8 cellular contexts compared by ENCODE assay signal in genomic region chr6:786946-787763, GRCh38.
A peak's percentile ranks its signal among the peaks of the same experiment; 100 is the strongest.
DNase-seq lines count a peak whose midpoint lies in the region; ATAC-seq and TF ChIP-seq lines count a peak whose summit lies in the region.

No MANE protein-coding gene starts in this region.

- no TSS peak for BruUV-seq in HCT116 (replicated peaks; lab: Mats Ljungman, UMichigan)

- H3K27ac Mint-ChIP-seq in activated T-helper 17 cell treated with anti-CD3 and anti-CD28 coated beads, Interleukin-2, amount 50 U/mL, for 72 hours: peak overlapping the region; percentile 63
- no peak overlapping the region for H3K27ac Mint-ChIP-seq in naive thymus-derived CD4-positive, alpha-beta T cell

- H3K36me3 Mint-ChIP-seq in activated T-helper 17 cell treated with anti-CD3 and anti-CD28 coated beads, Interleukin-2, amount 50 U/mL, for 72 hours (ENCODE audit: low read depth): no peaks in the 10 kb centered on the region
- H3K36me3 Mint-ChIP-seq in naive thymus-derived CD4-positive, alpha-beta T cell: peaks cover 0 to 5% (median 0%) of the 10 kb centered on the region in 5 donors

- H3K27ac ChIP-seq in HCT116 (ENCODE audit: low read depth, low read length): no peak overlapping the region
- H3K27ac ChIP-seq in lower lobe of right lung: no peak overlapping the region
- no peak overlapping the region for H3K27ac ChIP-seq in naive thymus-derived CD4-positive, alpha-beta T cell (ENCODE audit: low read depth, low read length)

- DNase-seq in COR-L47 (lab: John Stamatoyannopoulos, UW): peak; percentile 30
- peak; percentile 19 for DNase-seq in HCT116 (ENCODE audit: low read depth, low spot score)
- DNase-seq in lower lobe of right lung: no peak
- DNase-seq in naive thymus-derived CD4-positive, alpha-beta T cell: no peak
- DNase-seq in SHP77 treated with DMSO at 0.1 percent for 48 hours (lab: John Stamatoyannopoulos, UW): no peak
- DNase-seq in SW480 (ENCODE audit: low spot score): no peak

- ATAC-seq in HCT116 (peak; percentile 89), lower lobe of right lung (peak in 1 of 2 donors; percentile 41), HG02642 (IDR thresholded peaks at IDR 0.05; ENCODE audit: poor library complexity, unreplicated experiment) (no peak)
- peak; percentile 31 for ATAC-seq in activated T-helper 17 cell treated with anti-CD3 and anti-CD28 coated beads, Interleukin-2, amount 50 U/mL, for 72 hours (replicated peaks)
- no peak for ATAC-seq in naive thymus-derived CD4-positive, alpha-beta T cell

- H3K9ac ChIP-seq in HCT116 (ENCODE audit: low read length): no peak overlapping the region

- peaks cover 9% of the 10 kb centered on the region for H3K27me3 Mint-ChIP-seq in activated T-helper 17 cell treated with anti-CD3 and anti-CD28 coated beads, Interleukin-2, amount 50 U/mL, for 72 hours
- peaks cover 3 to 15% (median 8%) of the 10 kb centered on the region in 5 donors for H3K27me3 Mint-ChIP-seq in naive thymus-derived CD4-positive, alpha-beta T cell

- peak overlapping the region; percentile 68 for H2AFZ ChIP-seq in HCT116 (ENCODE audit: low read depth, low read length, poor library complexity, severe bottlenecking)

- no peaks in the 10 kb centered on the region for H3K9me3 Mint-ChIP-seq in activated T-helper 17 cell treated with anti-CD3 and anti-CD28 coated beads, Interleukin-2, amount 50 U/mL, for 72 hours
- peaks cover 0 to 7% (median 0%) of the 10 kb centered on the region in 11 donors for H3K9me3 Mint-ChIP-seq in naive thymus-derived CD4-positive, alpha-beta T cell

- peak; percentile 50 for TF ChIP-seq RAD21 in HCT116 (IDR thresholded peaks at IDR 0.05; ENCODE audit: low read depth)

- H3K4me2 ChIP-seq in HCT116 (ENCODE audit: low read length): no peak overlapping the region

- TF ChIP-seq CTCF in HCT116 (IDR thresholded peaks at IDR 0.05 in 2 of 3, conservative IDR thresholded peaks at IDR 0.05 in 1 of 3; ENCODE audit: borderline replicate concordance in 1 of 3, insufficient read depth in 1 of 3, low read depth in 2 of 3, low read length in 2 of 3): peak; percentile 64 to 88 (median 75); a peak in 5 of 6 replicates
- TF ChIP-seq CTCF in lower lobe of right lung (IDR thresholded peaks at IDR 0.05): peak; percentile 50

- H3K9me3 ChIP-seq in HCT116 (ENCODE audit: control insufficient read depth in 1 of 2, insufficient read depth in 1 of 2, low read depth in 1 of 2, low read length in 2 of 2) (no peaks in the 10 kb centered on the region), lower lobe of right lung (no peaks in the 10 kb centered on the region)
- no peaks in the 10 kb centered on the region for H3K9me3 ChIP-seq in naive thymus-derived CD4-positive, alpha-beta T cell (ENCODE audit: control insufficient read depth in 2 of 3, low read length in 3 of 3)

- RAD21 ChIA-PET in HCT116 (lab: Charles Lee; ENCODE audit: low non-redundant PET in 1 of 2, low total read pairs in 2 of 2, uncharacterized antibody in 2 of 2, unreplicated experiment in 2 of 2): no interaction called here

- no peaks in the 10 kb centered on the region for H3K9me2 ChIP-seq in HCT116 (ENCODE audit: insufficient read depth)

- H3K79me2 ChIP-seq in HCT116 (ENCODE audit: insufficient read depth, low read length): no peaks in the 10 kb centered on the region

- H3K4me1 ChIP-seq in HCT116 (ENCODE audit: control insufficient read depth in 1 of 2, insufficient read depth in 2 of 2, low read length in 2 of 2) (no peaks in the 10 kb centered on the region), lower lobe of right lung (no peaks in the 10 kb centered on the region)
- H3K4me1 ChIP-seq in naive thymus-derived CD4-positive, alpha-beta T cell (ENCODE audit: control insufficient read depth in 2 of 2, insufficient read depth in 2 of 2, low read length in 2 of 2): peaks cover 0 to 5% of the 10 kb centered on the region in 2 donors

- TF ChIP-seq POLR2A in HCT116 (IDR thresholded peaks at IDR 0.05; ENCODE audit: borderline replicate concordance, extremely low read depth, insufficient read depth, insufficient read length): no peak

- intact Hi-C loops in HCT116 (cut with micrococcal nuclease) (loop anchor here (1.0 to 10.0 kb wide), 3 partner anchors 162 to 600 kb away; no protein-coding TSS in a partner anchor), lower lobe of right lung (cut with DNase I) (no loop called here)
- intact Hi-C loops in naive thymus-derived CD4-positive, alpha-beta T cell (cut with micrococcal nuclease): loop anchor here (1.0 to 5.0 kb wide), 2 partner anchors 194 to 600 kb away; no protein-coding TSS in a partner anchor

- POLR2A ChIA-PET in HCT116 (lab: Charles Lee): no interaction called here
- POLR2A ChIA-PET in naive thymus-derived CD4-positive, alpha-beta T cell (lab: Charles Lee): no interaction called here

- H3K4me3 ChIP-seq in HCT116 (replicated peaks in 1 of 2; ENCODE audit: low read depth in 1 of 2, low read length in 2 of 2) (no peak overlapping the region), lower lobe of right lung (no peak overlapping the region)
- H3K4me3 ChIP-seq in naive thymus-derived CD4-positive, alpha-beta T cell (ENCODE audit: low read length): no peak overlapping the region

- H4K20me1 ChIP-seq in HCT116 (ENCODE audit: insufficient read depth): no peaks in the 10 kb centered on the region

- H3K36me3 ChIP-seq in HCT116 (ENCODE audit: control insufficient read depth in 1 of 2, insufficient read depth in 2 of 2, low read length in 2 of 2) (no peaks in the 10 kb centered on the region), lower lobe of right lung (no peaks in the 10 kb centered on the region)
- H3K36me3 ChIP-seq in naive thymus-derived CD4-positive, alpha-beta T cell (ENCODE audit: control insufficient read depth in 2 of 3, insufficient read depth in 3 of 3, low read length in 3 of 3): no peaks in the 10 kb centered on the region

- no peaks in the 10 kb centered on the region for H3K27me3 ChIP-seq in HCT116 (ENCODE audit: insufficient read depth, low read length)
- no peaks in the 10 kb centered on the region for H3K27me3 ChIP-seq in lower lobe of right lung (ENCODE audit: low read depth)
- H3K27me3 ChIP-seq in naive thymus-derived CD4-positive, alpha-beta T cell (ENCODE audit: control insufficient read depth in 2 of 2, insufficient read depth in 2 of 2, low read length in 2 of 2): no peaks in the 10 kb centered on the region

- H3K4me1 Mint-ChIP-seq in activated T-helper 17 cell treated with anti-CD3 and anti-CD28 coated beads, Interleukin-2, amount 50 U/mL, for 72 hours: peaks cover 14% of the 10 kb centered on the region
- H3K4me1 Mint-ChIP-seq in naive thymus-derived CD4-positive, alpha-beta T cell: peaks cover 1 to 20% (median 17%) of the 10 kb centered on the region in 7 donors

- H3K4me3 Mint-ChIP-seq in activated T-helper 17 cell treated with anti-CD3 and anti-CD28 coated beads, Interleukin-2, amount 50 U/mL, for 72 hours: peak overlapping the region; percentile 38
- no peak overlapping the region for H3K4me3 Mint-ChIP-seq in naive thymus-derived CD4-positive, alpha-beta T cell

- CTCF ChIA-PET in HCT116 (lab: Charles Lee): interaction anchor here (1.3 kb wide), 1 partner anchor 66 kb away, joined by 3 read pairs; no protein-coding TSS in a partner anchor
- CTCF ChIA-PET in naive thymus-derived CD4-positive, alpha-beta T cell (lab: Charles Lee): interaction anchor here (1.1 kb wide), 1 partner anchor 10 kb away, joined by 4 read pairs; no protein-coding TSS in a partner anchor

TF ChIP-seq in HCT116, 20 proteins besides CTCF, POLR2A, EP300 and RAD21:
- TF ChIP-seq YY1 (IDR thresholded peaks at IDR 0.05; ENCODE audit: extremely low read depth, insufficient replicate concordance, low read depth, low read length) (no peak), CEBPB (IDR thresholded peaks at IDR 0.05; ENCODE audit: low read depth) (no peak), POLR2AphosphoS5 (IDR thresholded peaks at IDR 0.05; ENCODE audit: low read depth, low read length) (no peak), SIN3A (IDR thresholded peaks at IDR 0.05; ENCODE audit: low read depth) (no peak), CBX3 (IDR thresholded peaks at IDR 0.05; ENCODE audit: low read depth) (0 out of 2 replicates have a peak, but pooled peaks have one; percentile 34)

Comparison
In these comparisons a context has a peak if more than half of its experiments do, and no peak if none do; other contexts are left out.
1. DNase-seq: peak in COR-L47 (single experiment) and HCT116 (single experiment); none in lower lobe of right lung (single experiment), naive thymus-derived CD4-positive, alpha-beta T cell (0 of 9), SHP77 treated with DMSO at 0.1 percent for 48 hours (single experiment) and SW480 (single experiment).
2. ATAC-seq: peak in HCT116 (single experiment) and activated T-helper 17 cell treated with anti-CD3 and anti-CD28 coated beads, Interleukin-2, amount 50 U/mL, for 72 hours (single experiment); none in naive thymus-derived CD4-positive, alpha-beta T cell (single experiment) and HG02642 (single experiment).